In the genomic region with DNA sequence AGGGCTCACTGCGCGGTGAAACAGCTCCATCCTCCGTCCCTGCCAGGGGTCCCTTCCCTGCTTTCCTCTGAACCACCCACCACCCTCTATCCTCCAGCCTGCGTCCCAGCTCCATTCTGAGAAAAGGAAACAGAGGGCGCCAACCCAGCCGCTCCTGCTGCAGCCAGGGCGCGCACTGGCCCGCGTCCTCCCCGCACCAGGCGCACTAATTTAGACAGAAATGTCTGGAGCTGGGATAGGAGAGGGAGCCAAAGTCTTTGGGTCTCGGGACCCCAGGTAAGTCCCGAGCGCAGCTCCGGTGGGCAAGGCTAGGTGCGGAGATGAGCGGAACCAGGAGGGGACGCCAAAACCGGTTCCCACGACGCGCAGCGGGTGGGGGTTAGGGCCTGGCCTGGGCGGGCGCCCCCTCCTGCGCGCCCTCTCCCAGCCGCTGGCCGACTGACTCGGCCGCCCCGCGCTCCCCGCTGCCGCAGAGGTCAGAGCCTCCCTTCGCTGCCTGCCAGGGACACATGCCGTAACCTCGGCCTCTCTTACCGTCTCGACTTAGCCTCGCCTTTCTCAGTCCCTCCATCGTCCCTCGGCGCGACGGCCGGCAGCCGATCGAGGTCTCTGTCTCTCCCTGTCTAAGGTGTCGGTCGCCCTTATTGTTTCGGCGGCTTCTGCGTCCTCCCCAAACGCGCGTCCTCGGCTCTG, we compare ENCODE assay signal across 9 cellular contexts. TPM values are rescaled to one million over a fixed set of nuclear protein-coding genes. Genes with fewer than 3 reads are reported as not detected.
DNase-seq lines count a peak whose midpoint lies in the region; ATAC-seq, FAIRE-seq and TF ChIP-seq lines count a peak whose summit lies in the region.
"Had no signal": no experiment of that assay in that cellular context is flagged by ENCODE, and none has a peak within 500 bp of the region (broad histone marks: within the 10 kb centered on the region; RNA-seq: fewer than 3 reads in every experiment).

No MANE protein-coding gene starts in this region.

- ATAC-seq in GM21576 (IDR thresholded peaks at IDR 0.05; ENCODE audit: unreplicated experiment) (no peak), HG03520 (IDR thresholded peaks at IDR 0.05; ENCODE audit: unreplicated experiment) (no peak)

- H3K4me1 ChIP-seq in BLaER1 (peaks cover 26% of the 10 kb centered on the region), HUES6 (ENCODE audit: control insufficient read depth, insufficient read depth, low read length) (peaks cover 23% of the 10 kb centered on the region), kidney (ENCODE audit: control insufficient read depth in 1 of 2, insufficient read depth in 1 of 2, low read depth in 1 of 2, low read length in 2 of 2) (peaks cover 20 to 34% of the 10 kb centered on the region in 2 donors)

- no peak for DNase-seq in brain microvascular endothelial cell
- no peak for DNase-seq in kidney
- DNase-seq in stimulated activated CD8-positive, alpha-beta memory T cell treated with anti-CD3 and anti-CD28 coated beads, Interleukin-4, amount 100 ng/mL, for 48 hours = peak; percentile 32
- no peak for DNase-seq in NCI-H146 treated with DMSO at 0.1 percent for 48 hours (lab: John Stamatoyannopoulos, UW; ENCODE audit: unreplicated experiment)

- H3K27ac ChIP-seq in BLaER1 (no peak overlapping the region), HUES6 (ENCODE audit: low read depth, low read length) (no peak overlapping the region), brain microvascular endothelial cell (no peak overlapping the region), kidney (ENCODE audit: low read depth in 2 of 2, low read length in 2 of 2) (peak overlapping the region; percentile 84 to 92)

- no peaks in the 10 kb centered on the region for H3K36me3 ChIP-seq in BLaER1
- H3K36me3 ChIP-seq in HUES6 (ENCODE audit: control insufficient read depth, insufficient read depth, low read length) = no peaks in the 10 kb centered on the region
- H3K36me3 ChIP-seq in brain microvascular endothelial cell (replicated peaks) = no peaks in the 10 kb centered on the region
- no peaks in the 10 kb centered on the region for H3K36me3 ChIP-seq in kidney (ENCODE audit: control insufficient read depth in 1 of 2, insufficient read depth in 2 of 2, low read length in 2 of 2)

- no peaks in the 10 kb centered on the region for H3K9me3 ChIP-seq in BLaER1
- H3K9me3 ChIP-seq in HUES6 (ENCODE audit: control insufficient read depth, insufficient read depth, low read depth, low read length) = no peaks in the 10 kb centered on the region
- H3K9me3 ChIP-seq in kidney (ENCODE audit: control insufficient read depth in 1 of 2, low read length in 2 of 2) = no peaks in the 10 kb centered on the region

- peaks cover 49% of the 10 kb centered on the region for H4K20me1 ChIP-seq in BLaER1

- peak overlapping the region; percentile 92 for H3K4me2 ChIP-seq in BLaER1

- TF ChIP-seq CTCF in brain microvascular endothelial cell (IDR thresholded peaks at IDR 0.05; ENCODE audit: low read depth, low read length, missing control alignments) (peak; percentile 36), kidney (IDR thresholded peaks at IDR 0.05; ENCODE audit: borderline replicate concordance, extremely low read depth, insufficient read depth) (no peak)

- no peak for FAIRE-seq in kidney (lab: Jason Lieb, UNC)
- FAIRE-seq: islet of Langerhans had no signal

- H3K4me3 ChIP-seq in BLaER1 (peak overlapping the region; percentile 74; the same call in 1 of the 2 replicates), HUES6 (ENCODE audit: low read depth, low read length) (peak overlapping the region; percentile 75), brain microvascular endothelial cell (ENCODE audit: low read depth, low read length) (peak overlapping the region; percentile 70), kidney (ENCODE audit: low read length in 2 of 2) (peak overlapping the region; percentile 81 to 85)

- in situ Hi-C loops in brain microvascular endothelial cell (cut with HindIII; ENCODE audit: low pct_ligation_motif_present, low sequenced_read_pairs) = no loop called here

- H3K27me3 ChIP-seq in BLaER1 (peaks cover 90% of the 10 kb centered on the region), HUES6 (ENCODE audit: control insufficient read depth, insufficient read depth, low read length) (peaks cover 91% of the 10 kb centered on the region), brain microvascular endothelial cell (replicated peaks) (peaks cover 16% of the 10 kb centered on the region)

- intact Hi-C loops in kidney (cut with DNase I) = no loop called here

- no peak overlapping the region for H3K9ac ChIP-seq in BLaER1
- no peak overlapping the region for H3K9ac ChIP-seq in HUES6 (ENCODE audit: low read length)
- peak overlapping the region; percentile 74 to 81 for H3K9ac ChIP-seq in kidney (ENCODE audit: low read length in 2 of 2)

RNA-seq across cellular contexts. Expression of gene CAMK2N1, which starts 2.0 kb away (rescaled TPM):
- total RNA-seq in kidney = 80.6 TPM
- polyA plus RNA-seq in kidney (ENCODE audit: insufficient read depth, low read depth, low replicate concordance) = 120 TPM

RNA-seq across cellular contexts. Expression of gene MUL1, which starts 24.0 kb away (rescaled TPM):
- total RNA-seq in kidney = 33.0 TPM
- polyA plus RNA-seq in kidney (ENCODE audit: insufficient read depth, low read depth, low replicate concordance) = 40.0 TPM

Comparison
In these comparisons a context has a peak if more than half of its experiments do, and no peak if none do; other contexts are left out.
1. H3K27ac ChIP-seq: peak in kidney (2 of 2); none in BLaER1 (single experiment), HUES6 (single experiment) and brain microvascular endothelial cell (single experiment).
2. H3K9ac ChIP-seq: peak in kidney (2 of 2); none in BLaER1 (single experiment) and HUES6 (single experiment).
3. Peak in every context shown above with its lines, with median percentiles within 50 percentile points of each other: H3K4me3 ChIP-seq.